ENCODE assay signal across 34 cellular contexts in the genomic region with DNA sequence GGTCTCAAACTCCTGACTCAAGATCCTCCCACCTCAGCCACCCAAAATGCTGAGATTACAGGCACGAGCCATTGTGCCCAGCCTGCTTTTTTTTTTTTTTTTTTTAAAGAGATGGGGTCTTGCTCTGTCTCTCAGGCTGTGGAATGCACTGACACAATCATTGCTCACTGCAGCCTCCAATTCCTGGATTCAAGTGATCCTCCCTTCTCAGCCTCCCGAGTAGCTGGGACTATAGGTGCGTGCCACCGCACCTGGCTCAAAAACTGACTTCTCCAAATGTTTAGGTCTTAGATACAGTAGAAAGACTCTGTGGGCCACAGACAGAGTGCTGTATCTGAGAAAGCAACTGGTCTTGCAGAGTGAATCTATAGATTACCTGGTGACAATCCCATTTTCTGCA. TPM values are rescaled to one million over a fixed set of nuclear protein-coding genes. Genes with fewer than 3 reads are reported as not detected.
"Had no signal": no experiment of that assay in that cellular context is flagged by ENCODE, and none has a peak within 500 bp of the region (broad histone marks: within the 10 kb centered on the region; RNA-seq: fewer than 3 reads in every experiment).

No MANE protein-coding gene starts in this region.

- H3K4me1 ChIP-seq: adrenal gland, ascending aorta, body of pancreas, breast epithelium had no signal

- ATAC-seq: activated naive CD4-positive, alpha-beta T cell treated with anti-CD3 and anti-CD28 coated beads, Interleukin-2, amount 50 U/mL, for 72 hours; activated naive CD8-positive, alpha-beta T cell treated with anti-CD3 and anti-CD28 coated beads, Interleukin-2, amount 50 U/mL, for 24 hours; activated T-cell treated with anti-CD3 and anti-CD28 coated beads, Interleukin-2, amount 50 U/mL, for 4 hours; activated T-cell treated with anti-CD3 and anti-CD28 coated beads, Interleukin-2, amount 50 U/mL, for 72 hours; activated T-helper 17 cell treated with anti-CD3 and anti-CD28 coated beads, Interleukin-2, amount 50 U/mL, for 72 hours; body of pancreas had no signal

- DNase-seq: activated effector memory CD4-positive, alpha-beta T cell treated with anti-CD3 and anti-CD28 coated beads, Interleukin-2, amount 50 U/mL, for 16 hours; activated effector memory CD4-positive, alpha-beta T cell treated with Interleukin-2 at 50 U/mL for 16 hours; activated gamma-delta T cell; activated gamma-delta T cell treated with Interleukin-2 at 50 U/mL for 16 hours; activated naive CD4-positive, alpha-beta T cell; activated naive CD4-positive, alpha-beta T cell treated with anti-CD3 and anti-CD28 coated beads for 36 hours; activated naive CD4-positive, alpha-beta T cell treated with anti-CD3 and anti-CD28 coated beads, Interleukin-2, amount 10 ng/mL, durations not matched to agents 7 days and 5 days; activated naive CD4-positive, alpha-beta T cell treated with anti-CD3 and anti-CD28 coated beads, Interleukin-2, amount 50 U/mL, for 16 hours; activated naive CD4-positive, alpha-beta T cell treated with Interleukin-2 at 50 U/mL for 16 hours; activated naive CD8-positive, alpha-beta T cell treated with anti-CD3 and anti-CD28 coated beads for 36 hours; activated naive CD8-positive, alpha-beta T cell treated with anti-CD3 and anti-CD28 coated beads, Interleukin-2, amount 10 ng/mL, durations not matched to agents 7 days and 5 days; activated naive CD8-positive, alpha-beta T cell treated with anti-CD3 and anti-CD28 coated beads, Interleukin-2, amount 50 U/mL, for 24 hours; activated T-cell treated with anti-CD3 and anti-CD28 coated beads, Interleukin-2, amount 50 U/mL, for 1 hour; activated T-cell treated with anti-CD3 and anti-CD28 coated beads, Interleukin-2, amount 50 U/mL, for 24 hours; activated T-cell treated with anti-CD3 and anti-CD28 coated beads, Interleukin-2, amount 50 U/mL, for 4 hours; activated T-cell treated with anti-CD3 and anti-CD28 coated beads, Interleukin-2, amount 50 U/mL, for 48 hours; activated T-cell treated with anti-CD3 and anti-CD28 coated beads, Interleukin-2, amount 50 U/mL, for 72 hours; amniotic stem cell; amygdala; anterior cingulate cortex; aorta; body of pancreas; brain microvascular endothelial cell; caudate nucleus; central memory CD4-positive, alpha-beta T cell; cerebellar nuclear complex had no signal

- H3K27ac ChIP-seq: adrenal gland, ascending aorta, body of pancreas, brain microvascular endothelial cell, breast epithelium, cardiac muscle cell had no signal

- H3K36me3 ChIP-seq: breast epithelium had no signal

- FAIRE-seq: astrocyte, bronchial epithelial cell had no signal

- H3K4me3 ChIP-seq: adrenal gland, ascending aorta, body of pancreas, breast epithelium, cardiac muscle cell had no signal

- H3K9me3 ChIP-seq: adrenal gland, ascending aorta, body of pancreas, breast epithelium had no signal

- H3K27me3 ChIP-seq: adrenal gland, ascending aorta, body of pancreas, brain microvascular endothelial cell, breast epithelium, cardiac muscle cell had no signal

RNA-seq across cellular contexts. Expression of gene SLC4A11, which starts 31.1 kb away (rescaled TPM):
- polyA plus RNA-seq: cardiac muscle cell had no signal
